Comparison of ENCODE assay signal across 8 cellular contexts in genomic region chr17:63601439-63602371, GRCh38. TPM values are rescaled to one million over a fixed set of nuclear protein-coding genes. Genes with fewer than 3 reads are reported as not detected.
A peak's percentile ranks its signal among the peaks of the same experiment; 100 is the strongest.
DNase-seq lines count a peak whose midpoint lies in the region; ATAC-seq and TF ChIP-seq lines count a peak whose summit lies in the region.

No MANE protein-coding gene starts in this region.

- H3K9me3 ChIP-seq in iPS-15b (ENCODE audit: control insufficient read depth, insufficient read depth, low read length) (no peaks in the 10 kb centered on the region), stomach (no peaks in the 10 kb centered on the region)

- H3K36me3 ChIP-seq in iPS-15b (ENCODE audit: control insufficient read depth, insufficient read depth, low read length) = peaks cover 3% of the 10 kb centered on the region
- H3K36me3 ChIP-seq in stomach = peaks cover 27 to 40% (median 32%) of the 10 kb centered on the region in 4 donors

- peak overlapping the region; percentile 93 to 99 for H3K27ac Mint-ChIP-seq in activated naive CD4-positive, alpha-beta T cell treated with anti-CD3 and anti-CD28 coated beads, Interleukin-2, amount 50 U/mL, for 72 hours

- H3K4me3 Mint-ChIP-seq in activated T-cell treated with anti-CD3 and anti-CD28 coated beads, Interleukin-2, amount 50 U/mL, for 4 hours = peak overlapping the region; percentile 96

- H3K27me3 ChIP-seq in iPS-15b (ENCODE audit: control insufficient read depth, insufficient read depth, low read length) = no peaks in the 10 kb centered on the region
- no peaks in the 10 kb centered on the region for H3K27me3 ChIP-seq in stomach

- TF ChIP-seq CTCF in stomach (IDR thresholded peaks at IDR 0.05) = no peak

- no peaks in the 10 kb centered on the region for H3K27me3 Mint-ChIP-seq in activated T-cell treated with anti-CD3 and anti-CD28 coated beads, Interleukin-2, amount 50 U/mL, for 4 hours (ENCODE audit: low read depth)

- ATAC-seq in activated T-cell treated with anti-CD3 and anti-CD28 coated beads, Interleukin-2, amount 50 U/mL, for 4 hours = peak in 1 of 2 donors; percentile 3
- no peak for ATAC-seq in activated naive CD4-positive, alpha-beta T cell treated with anti-CD3 and anti-CD28 coated beads, Interleukin-2, amount 50 U/mL, for 72 hours
- ATAC-seq in GM21576 (IDR thresholded peaks at IDR 0.05; ENCODE audit: unreplicated experiment) = no peak
- ATAC-seq in GM19023 (IDR thresholded peaks at IDR 0.05; ENCODE audit: unreplicated experiment) = no peak

- 34 to 39% (median 37%) methylated on average over 9 of the region's 9 CpGs for WGBS in stomach, 5 donors

- H3K4me1 Mint-ChIP-seq in activated T-cell treated with anti-CD3 and anti-CD28 coated beads, Interleukin-2, amount 50 U/mL, for 4 hours (ENCODE audit: low read depth) = peaks cover 39% of the 10 kb centered on the region

- TF ChIP-seq EP300 in stomach (IDR thresholded peaks at IDR 0.05) = no peak

- peak overlapping the region; percentile 81 to 92 (median 83) for H3K27ac ChIP-seq in stomach

- H3K36me3 Mint-ChIP-seq in activated T-cell treated with anti-CD3 and anti-CD28 coated beads, Interleukin-2, amount 50 U/mL, for 4 hours (ENCODE audit: insufficient read depth) = peaks cover 19% of the 10 kb centered on the region
- H3K36me3 Mint-ChIP-seq in activated naive CD4-positive, alpha-beta T cell treated with anti-CD3 and anti-CD28 coated beads, Interleukin-2, amount 50 U/mL, for 72 hours = peaks cover 0 to 7% of the 10 kb centered on the region in 2 donors

- peak overlapping the region; percentile 74 for H3K9ac ChIP-seq in iPS-15b (ENCODE audit: low read depth, low read length)

- intact Hi-C loops in stomach (cut with DNase I; ENCODE audit: low total_unique reads) = no loop called here

- no peaks in the 10 kb centered on the region for H3K9me3 Mint-ChIP-seq in activated T-cell treated with anti-CD3 and anti-CD28 coated beads, Interleukin-2, amount 50 U/mL, for 4 hours
- H3K9me3 Mint-ChIP-seq in activated naive CD4-positive, alpha-beta T cell treated with anti-CD3 and anti-CD28 coated beads, Interleukin-2, amount 50 U/mL, for 72 hours = no peaks in the 10 kb centered on the region

- H3K4me3 ChIP-seq in iPS-15b (ENCODE audit: low read depth, low read length) (peak overlapping the region; percentile 82), stomach (peak overlapping the region; percentile 73 to 87 (median 84))

- no peak for TF ChIP-seq POLR2A in stomach (IDR thresholded peaks at IDR 0.05)

- no peaks in the 10 kb centered on the region for H3K4me1 ChIP-seq in iPS-15b (ENCODE audit: control insufficient read depth, insufficient read depth, low read length)
- peaks cover 13 to 30% (median 22%) of the 10 kb centered on the region in 4 donors for H3K4me1 ChIP-seq in stomach

- no peak for DNase-seq in activated T-cell treated with anti-CD3 and anti-CD28 coated beads, Interleukin-2, amount 50 U/mL, for 4 hours
- DNase-seq in activated T-cell treated with anti-CD3 and anti-CD28 coated beads, Interleukin-2, amount 50 U/mL, for 48 hours = no peak
- no peak for DNase-seq in activated naive CD4-positive, alpha-beta T cell treated with anti-CD3 and anti-CD28 coated beads, Interleukin-2, amount 50 U/mL, for 72 hours (ENCODE audit: low spot score in 2 of 2)
- no peak for DNase-seq in stomach
- no peak for DNase-seq in GM19238 (ENCODE audit: insufficient read length, low spot score)

RNA-seq across cellular contexts. Expression of gene TACO1, which starts 1.0 kb away (rescaled TPM):
- total RNA-seq in activated T-cell treated with anti-CD3 and anti-CD28 coated beads, Interleukin-2, amount 50 U/mL, for 4 hours = 10 to 100 TPM; 38.9 to 47.0 (median 40.7) TPM
- total RNA-seq in activated naive CD4-positive, alpha-beta T cell treated with anti-CD3 and anti-CD28 coated beads, Interleukin-2, amount 50 U/mL, for 72 hours = 10 to 100 TPM; 10.1 to 27.3 TPM
- 10 to 100 TPM in 3 of 5 donors, 1 to 10 TPM in 2; 7.0 to 26.6 (median 10.4) TPM for total RNA-seq in stomach
- 10 to 100 TPM; 18.9 to 20.9 (median 20.9) TPM for polyA plus RNA-seq in stomach

RNA-seq across cellular contexts. Expression of gene MAP3K3, which starts 20.5 kb away (rescaled TPM):
- total RNA-seq in activated T-cell treated with anti-CD3 and anti-CD28 coated beads, Interleukin-2, amount 50 U/mL, for 4 hours = 10 to 100 TPM; 17.9 to 21.6 (median 17.9) TPM
- total RNA-seq in activated naive CD4-positive, alpha-beta T cell treated with anti-CD3 and anti-CD28 coated beads, Interleukin-2, amount 50 U/mL, for 72 hours = 10 to 100 TPM; 28.3 to 54.2 TPM
- 10 to 100 TPM; 13.4 to 99.5 (median 28.5) TPM for total RNA-seq in stomach
- 10 to 100 TPM in 2 of 3 donors, 1 to 10 TPM in 1; 9.3 to 16.9 (median 10.7) TPM for polyA plus RNA-seq in stomach

RNA-seq across cellular contexts. Expression of gene DCAF7, which starts 51.4 kb away (rescaled TPM):
- total RNA-seq in activated T-cell treated with anti-CD3 and anti-CD28 coated beads, Interleukin-2, amount 50 U/mL, for 4 hours = 10 to 100 TPM; 82.1 to 89.7 (median 86.0) TPM
- total RNA-seq in activated naive CD4-positive, alpha-beta T cell treated with anti-CD3 and anti-CD28 coated beads, Interleukin-2, amount 50 U/mL, for 72 hours = 100 to 1,000 TPM; 111 to 123 TPM
- total RNA-seq in stomach = 10 to 100 TPM; 14.6 to 45.5 (median 23.5) TPM
- 10 to 100 TPM; 11.6 to 14.8 (median 13.7) TPM for polyA plus RNA-seq in stomach
